ENCODE assay signal across 8 cellular contexts in the genomic region with DNA sequence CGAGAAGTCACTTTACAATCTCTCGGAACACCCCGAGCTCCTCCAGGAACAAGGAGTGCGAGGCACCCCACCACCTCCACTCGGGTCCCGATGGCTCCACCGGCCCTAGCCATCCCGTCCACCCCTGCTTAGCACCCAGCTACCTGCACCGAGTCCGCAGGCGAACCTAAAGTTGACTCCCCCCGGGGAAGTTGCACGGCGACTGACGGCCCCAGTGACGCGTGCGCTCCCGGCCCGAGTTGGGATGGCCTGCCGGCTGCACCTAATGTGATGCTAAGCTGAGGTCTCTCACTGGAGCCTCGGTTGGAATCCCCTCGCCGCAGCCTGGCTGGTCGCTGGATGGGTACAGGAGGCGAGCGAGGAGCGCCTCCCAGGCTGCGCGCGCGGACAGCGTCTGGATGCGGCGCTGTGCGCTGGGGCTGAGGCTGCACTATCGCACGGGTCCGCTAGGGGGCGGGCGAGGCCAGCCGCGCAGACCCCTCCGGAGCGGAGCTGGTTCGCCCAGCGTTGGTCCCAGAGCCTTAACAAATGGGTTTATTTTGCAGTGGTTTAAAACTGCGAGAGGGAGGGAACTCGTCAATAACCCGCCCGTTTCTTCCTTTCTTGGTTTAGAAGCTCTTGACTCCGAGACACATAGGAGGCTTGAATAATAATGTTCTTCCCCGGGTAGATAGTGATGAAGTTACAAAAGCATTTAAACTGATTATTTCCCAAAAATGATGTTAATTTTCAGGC. TPM values are rescaled to one million over a fixed set of nuclear protein-coding genes. Genes with fewer than 3 reads are reported as not detected.
DNase-seq lines count a peak whose midpoint lies in the region; ATAC-seq, FAIRE-seq and TF ChIP-seq lines count a peak whose summit lies in the region.

A gene (minus strand): TSS at position 526 of the 735 bp plus-strand sequence. CDS start 1,426 bp downstream, outside the sequence.

- no peak within 1 kb of the TSS for H3K9ac ChIP-seq in endothelial cell of umbilical vein (replicated peaks; ENCODE audit: extremely low read depth, insufficient read depth, low read length)

- ATAC-seq in GM18517 (IDR thresholded peaks at IDR 0.05; ENCODE audit: unreplicated experiment) = peak; percentile 57
- ATAC-seq in HG02973 (IDR thresholded peaks at IDR 0.05; ENCODE audit: unreplicated experiment) = peak; percentile 75
- ATAC-seq in activated CD8-positive, alpha-beta T cell treated with anti-CD3 and anti-CD28 coated beads, Interleukin-2, amount 10 ng/mL, durations not matched to agents 7 days and 5 days = peak; percentile 93
- ATAC-seq in mucosa of descending colon = peak; percentile 94

- H3K9me3 Mint-ChIP-seq in activated CD8-positive, alpha-beta T cell treated with anti-CD3 and anti-CD28 coated beads, Interleukin-2, amount 10 ng/mL, durations not matched to agents 7 days and 5 days (ENCODE audit: insufficient read depth) = no peaks in the 10 kb centered on the region

- H3K27me3 ChIP-seq in endothelial cell of umbilical vein (ENCODE audit: control insufficient read depth in 2 of 2, insufficient read depth in 2 of 2, low read length in 2 of 2) = peaks cover 24 to 28% of the 10 kb centered on the region in 2 experiments

- peak within 1 kb of the TSS; percentile 55 for H3K4me3 Mint-ChIP-seq in activated CD8-positive, alpha-beta T cell treated with anti-CD3 and anti-CD28 coated beads, Interleukin-2, amount 10 ng/mL, durations not matched to agents 7 days and 5 days

- H2AFZ ChIP-seq in endothelial cell of umbilical vein (ENCODE audit: low read depth, low read length) = peak within 1 kb of the TSS; percentile 21

- H3K4me2 ChIP-seq in endothelial cell of umbilical vein (ENCODE audit: insufficient read depth, low read length) = peak within 1 kb of the TSS; percentile 43

- peaks cover 14% of the 10 kb centered on the region for H3K4me1 Mint-ChIP-seq in activated CD8-positive, alpha-beta T cell treated with anti-CD3 and anti-CD28 coated beads, Interleukin-2, amount 10 ng/mL, durations not matched to agents 7 days and 5 days (ENCODE audit: low read depth)

- DNase-seq in AG09309 (ENCODE audit: low read depth) (peak; percentile 79), NCI-H2171 treated with DMSO at 0.1 percent for 48 hours (lab: John Stamatoyannopoulos, UW) (peak; percentile 46), endothelial cell of umbilical vein (ENCODE audit: low read depth, low spot score) (peak; percentile 69), mucosa of descending colon (peak in 2 of 3 donors; percentile 64 to 69)
- peak; percentile 65 for DNase-seq in activated CD8-positive, alpha-beta T cell treated with anti-CD3 and anti-CD28 coated beads, Interleukin-2, amount 10 ng/mL, durations not matched to agents 7 days and 5 days
- DNase-seq in stimulated activated CD8-positive, alpha-beta memory T cell treated with anti-CD3 and anti-CD28 coated beads, Interleukin-7, amount 100 ng/mL, for 24 hours (ENCODE audit: low read depth) = peak; percentile 12

- peak within 1 kb of the TSS; percentile 98 for H3K4me3 ChIP-seq in AG09309 (ENCODE audit: control insufficient read depth, low read depth, low read length)
- peak within 1 kb of the TSS in 1 of 3 experiments; percentile 9 for H3K4me3 ChIP-seq in endothelial cell of umbilical vein (replicated peaks in 1 of 3; ENCODE audit: insufficient read depth in 1 of 3, low read depth in 1 of 3, low read length in 3 of 3)
- H3K4me3 ChIP-seq in mucosa of descending colon = no peak within 1 kb of the TSS

- H3K36me3 ChIP-seq in endothelial cell of umbilical vein (ENCODE audit: control insufficient read depth in 2 of 2, extremely low read depth in 1 of 2, insufficient read depth in 2 of 2, low read length in 2 of 2) = no peaks in the 10 kb centered on the region
- no peaks in the 10 kb centered on the region for H3K36me3 ChIP-seq in mucosa of descending colon (ENCODE audit: low read depth)

- POLR2A ChIA-PET in activated CD8-positive, alpha-beta T cell treated with anti-CD3 and anti-CD28 coated beads, Interleukin-2, amount 10 ng/mL, durations not matched to agents 7 days and 5 days (lab: Charles Lee) = no interaction called here
- POLR2A ChIA-PET in endothelial cell of umbilical vein (lab: Charles Lee) = no interaction called here

- H4K20me1 ChIP-seq in endothelial cell of umbilical vein (replicated peaks; ENCODE audit: control insufficient read depth, extremely low read depth, insufficient read depth, low read length) = no peaks in the 10 kb centered on the region

- H3K27ac Mint-ChIP-seq in activated CD8-positive, alpha-beta T cell treated with anti-CD3 and anti-CD28 coated beads, Interleukin-2, amount 10 ng/mL, durations not matched to agents 7 days and 5 days = no peak within 1 kb of the TSS

- intact Hi-C loops in endothelial cell of umbilical vein (cut with micrococcal nuclease) (loop anchor here (1.0 to 5.0 kb wide), 6 partner anchors 100 to 533 kb away; a partner anchor contains a TSS), mucosa of descending colon (cut with DNase I, micrococcal nuclease) (no loop called here)

- TF ChIP-seq CTCF in AG09309 (IDR thresholded peaks at IDR 0.05; ENCODE audit: control insufficient read depth, insufficient read depth, low read depth, low read length, missing control alignments) (peak; percentile 88), endothelial cell of umbilical vein (IDR thresholded peaks at IDR 0.05; ENCODE audit: extremely low read depth in 1 of 2, insufficient read depth in 1 of 2, low read depth in 1 of 2, low read length in 2 of 2) (peak; percentile 99), mucosa of descending colon (IDR thresholded peaks at IDR 0.05) (peak; percentile 100)

- BruUV-seq in endothelial cell of umbilical vein (replicated peaks; lab: Mats Ljungman, UMichigan) = no TSS peak

- peaks cover 54% of the 10 kb centered on the region for H3K27me3 Mint-ChIP-seq in activated CD8-positive, alpha-beta T cell treated with anti-CD3 and anti-CD28 coated beads, Interleukin-2, amount 10 ng/mL, durations not matched to agents 7 days and 5 days (ENCODE audit: low read depth)

- H3K9me1 ChIP-seq in endothelial cell of umbilical vein (replicated peaks; ENCODE audit: control insufficient read depth, extremely low read depth, insufficient read depth, low read length) = no peaks in the 10 kb centered on the region

- dilution Hi-C loops in endothelial cell of umbilical vein (cut with MboI; ENCODE audit: extremely low pct_ligation_motif_present, low sequenced_read_pairs) = no loop called here

- no peak for TF ChIP-seq POLR2A in endothelial cell of umbilical vein (IDR thresholded peaks at IDR 0.05; ENCODE audit: low read depth, low read length)

- no peak within 1 kb of the TSS for H3K27ac ChIP-seq in endothelial cell of umbilical vein (ENCODE audit: insufficient read depth, low read depth, low read length)

- CTCF ChIA-PET in activated CD8-positive, alpha-beta T cell treated with anti-CD3 and anti-CD28 coated beads, Interleukin-2, amount 10 ng/mL, durations not matched to agents 7 days and 5 days (lab: Charles Lee) = interaction anchor here (0.6 to 1.9 kb wide), 13 partner anchors 8 to 533 kb away, joined by 3 to 11 read pairs (median 4); no protein-coding TSS in a partner anchor
- CTCF ChIA-PET in endothelial cell of umbilical vein (lab: Charles Lee) = interaction anchor here (0.5 to 2.8 kb wide), 69 partner anchors 8 to 571 kb away, joined by 3 to 23 read pairs (median 5); a partner anchor contains a TSS

- no peaks in the 10 kb centered on the region for H3K79me2 ChIP-seq in endothelial cell of umbilical vein (ENCODE audit: control insufficient read depth, insufficient read depth, low read length)

- H3K9me3 ChIP-seq in endothelial cell of umbilical vein (replicated peaks; ENCODE audit: control insufficient read depth, insufficient read depth, low read length) (no peaks in the 10 kb centered on the region), mucosa of descending colon (no peaks in the 10 kb centered on the region)

- peaks cover 16% of the 10 kb centered on the region for H3K4me1 ChIP-seq in endothelial cell of umbilical vein (ENCODE audit: control insufficient read depth, extremely low read depth, insufficient read depth, low read length)
- H3K4me1 ChIP-seq in mucosa of descending colon (ENCODE audit: low read depth) = peaks cover 19% of the 10 kb centered on the region

- H3K36me3 Mint-ChIP-seq in activated CD8-positive, alpha-beta T cell treated with anti-CD3 and anti-CD28 coated beads, Interleukin-2, amount 10 ng/mL, durations not matched to agents 7 days and 5 days (ENCODE audit: low read depth) = no peaks in the 10 kb centered on the region

- FAIRE-seq in endothelial cell of umbilical vein (lab: Jason Lieb, UNC) = peak; percentile 64

TF ChIP-seq in endothelial cell of umbilical vein, 7 proteins besides CTCF, POLR2A, EP300 and RAD21:
- TF ChIP-seq, protein P1, sequence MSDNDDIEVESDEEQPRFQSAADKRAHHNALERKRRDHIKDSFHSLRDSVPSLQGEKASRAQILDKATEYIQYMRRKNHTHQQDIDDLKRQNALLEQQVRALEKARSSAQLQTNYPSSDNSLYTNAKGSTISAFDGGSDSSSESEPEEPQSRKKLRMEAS (IDR thresholded peaks at IDR 0.05; ENCODE audit: insufficient read depth, insufficient read length) = no peak
- TF ChIP-seq GATA2 (IDR thresholded peaks at IDR 0.05; ENCODE audit: insufficient read depth, insufficient read length, low read depth, low read length) = no peak
- no peak for TF ChIP-seq POLR2AphosphoS5 (IDR thresholded peaks at IDR 0.05; ENCODE audit: insufficient read depth, low read depth, low read length)
- no peak for TF ChIP-seq FOS (IDR thresholded peaks at IDR 0.05; ENCODE audit: borderline replicate concordance, insufficient read depth, low read length)
- TF ChIP-seq JUN (IDR thresholded peaks at IDR 0.05; ENCODE audit: borderline replicate concordance, insufficient read depth, insufficient read length, low read depth) = no peak
- TF ChIP-seq MYC (IDR thresholded peaks at IDR 0.05; ENCODE audit: low read depth, low read length) = no peak
- no peak for TF ChIP-seq EZH2 (IDR thresholded peaks at IDR 0.05; ENCODE audit: borderline replicate concordance, low read depth, low read length, severe bottlenecking)

RNA-seq across cellular contexts. Expression of the gene that starts here (rescaled TPM):
- under 1 TPM; 0.70 to 0.71 TPM for total RNA-seq in activated CD8-positive, alpha-beta T cell treated with anti-CD3 and anti-CD28 coated beads, Interleukin-2, amount 10 ng/mL, durations not matched to agents 7 days and 5 days
- total RNA-seq in endothelial cell of umbilical vein = 0.40 and 0.67 TPM in 2 replicates
- 0.08 and 0.12 TPM in 2 replicates for polyA plus RNA-seq in endothelial cell of umbilical vein
- 0.06 and 0.10 TPM in 2 replicates for polyA plus RNA-seq in endothelial cell of umbilical vein (2011; cell fraction: cytosol; rRNA removed)
- polyA plus RNA-seq in endothelial cell of umbilical vein (2011; cell fraction: nucleus; rRNA removed) = 0.71 and 0.86 TPM in 2 replicates
- 0.15 TPM in 1 of 2 replicates, not detected in the other for polyA plus RNA-seq in endothelial cell of umbilical vein (2012)
- polyA minus RNA-seq in endothelial cell of umbilical vein = 0.11 and 0.19 TPM in 2 replicates
- polyA minus RNA-seq in endothelial cell of umbilical vein (2011; cell fraction: cytosol; rRNA and poly(A)+ RNA removed) = 2.4 TPM
- 0.43 and 0.82 TPM in 2 replicates for polyA minus RNA-seq in endothelial cell of umbilical vein (2011; cell fraction: nucleus; rRNA and poly(A)+ RNA removed)
- under 1 TPM; 0.19 to 0.70 (median 0.52) TPM for total RNA-seq in mucosa of descending colon

Comparison
In these comparisons a context has a peak if more than half of its experiments do, and no peak if none do; other contexts are left out.
1. Peak in DNase-seq and ATAC-seq in activated CD8-positive, alpha-beta T cell treated with anti-CD3 and anti-CD28 coated beads, Interleukin-2, amount 10 ng/mL, durations not matched to agents 7 days and 5 days; RNA of the gene not detected or under 1 TPM.
2. Peak in DNase-seq and ATAC-seq in mucosa of descending colon; RNA of the gene not detected or under 1 TPM.
3. DNase-seq: peak in every context shown above with its lines; median percentile 79 in AG09309; 69 in endothelial cell of umbilical vein; 66 in mucosa of descending colon; 65 in activated CD8-positive, alpha-beta T cell treated with anti-CD3 and anti-CD28 coated beads, Interleukin-2, amount 10 ng/mL, durations not matched to agents 7 days and 5 days; 46 in NCI-H2171 treated with DMSO at 0.1 percent for 48 hours; 12 in stimulated activated CD8-positive, alpha-beta memory T cell treated with anti-CD3 and anti-CD28 coated beads, Interleukin-7, amount 100 ng/mL, for 24 hours.